Comparison of ENCODE assay signal across 9 cellular contexts in genomic region chr3:105752791-105753415, GRCh38.
DNase-seq lines count a peak whose midpoint lies in the region; ATAC-seq, FAIRE-seq and TF ChIP-seq lines count a peak whose summit lies in the region.
"Had no signal": no experiment of that assay in that cellular context is flagged by ENCODE, and none has a peak within 500 bp of the region (broad histone marks: within the 10 kb centered on the region; RNA-seq: fewer than 3 reads in every experiment).

No MANE protein-coding gene starts in this region.

- H3K27me3 Mint-ChIP-seq in activated CD4-positive, alpha-beta T cell treated with anti-CD3 and anti-CD28 coated beads, Interleukin-2, amount 10 ng/mL, durations not matched to agents 24 days and 14 days, result no peaks in the 10 kb centered on the region

- peaks cover 45% of the 10 kb centered on the region for H3K36me3 Mint-ChIP-seq in activated CD4-positive, alpha-beta T cell treated with anti-CD3 and anti-CD28 coated beads, Interleukin-2, amount 10 ng/mL, durations not matched to agents 24 days and 14 days (ENCODE audit: low read depth)

- intact Hi-C loops in activated CD4-positive, alpha-beta T cell treated with anti-CD3 and anti-CD28 coated beads, Interleukin-2, amount 10 ng/mL, durations not matched to agents 24 days and 14 days (cut with micrococcal nuclease), result loop anchor here (1.0 to 5.0 kb wide), 6 partner anchors 9 to 672 kb away; partner anchors contain the start of gene ALCAM
- intact Hi-C loops in left colon (cut with DNase I, micrococcal nuclease), result no loop called here

- peak; percentile 59 for ATAC-seq in HG02884 (IDR thresholded peaks at IDR 0.05; ENCODE audit: unreplicated experiment)
- ATAC-seq in left colon, result peak; percentile 93
- no peak for ATAC-seq in GM21529 (IDR thresholded peaks at IDR 0.05; ENCODE audit: unreplicated experiment)

- peaks cover 67% of the 10 kb centered on the region for H3K4me1 Mint-ChIP-seq in activated CD4-positive, alpha-beta T cell treated with anti-CD3 and anti-CD28 coated beads, Interleukin-2, amount 10 ng/mL, durations not matched to agents 24 days and 14 days

- H3K9me3 Mint-ChIP-seq in activated CD4-positive, alpha-beta T cell treated with anti-CD3 and anti-CD28 coated beads, Interleukin-2, amount 10 ng/mL, durations not matched to agents 24 days and 14 days, result no peaks in the 10 kb centered on the region

- FAIRE-seq in GM12892 (lab: Jason Lieb, UNC), result peak; percentile 73

- DNase-seq in GM12892 (ENCODE audit: insufficient read length) (no peak), left colon (peak in 1 of 2 donors; percentile 27), superior temporal gyrus (ENCODE audit: extremely low spot score) (no peak), NCI-H1105 treated with DMSO at 0.1 percent for 48 hours (lab: John Stamatoyannopoulos, UW) (no peak), DMS114 treated with DMSO at 0.1 percent for 48 hours (lab: John Stamatoyannopoulos, UW; ENCODE audit: unreplicated experiment) (no peak)
- peak; percentile 83 for DNase-seq in activated CD4-positive, alpha-beta T cell treated with anti-CD3 and anti-CD28 coated beads, Interleukin-2, amount 10 ng/mL, durations not matched to agents 24 days and 14 days
- DNase-seq: gastrocnemius medialis had no signal

- H3K27ac Mint-ChIP-seq in activated CD4-positive, alpha-beta T cell treated with anti-CD3 and anti-CD28 coated beads, Interleukin-2, amount 10 ng/mL, durations not matched to agents 24 days and 14 days, result peak overlapping the region; percentile 95

- peak overlapping the region; percentile 64 for H3K4me3 Mint-ChIP-seq in activated CD4-positive, alpha-beta T cell treated with anti-CD3 and anti-CD28 coated beads, Interleukin-2, amount 10 ng/mL, durations not matched to agents 24 days and 14 days

- no peak for TF ChIP-seq POLR2A in GM12892 (IDR thresholded peaks at IDR 0.05; ENCODE audit: low read depth, low read length)
